In genomic region chr13:38620876-38621275, GRCh38 we compare ENCODE assay signal across 3 cellular contexts.
"Had no signal": no experiment of that assay in that cellular context is flagged by ENCODE, and none has a peak within 500 bp of the region (broad histone marks: within the 10 kb centered on the region; RNA-seq: fewer than 3 reads in every experiment).

No MANE protein-coding gene starts in this region.

- H3K4me3 ChIP-seq: GM12878 had no signal

- DNase-seq: GDM1, GF-D8 had no signal
